In genomic region chr3:106206165-106206564, GRCh38 we compare ENCODE assay signal across 9 cellular contexts.
DNase-seq lines count a peak whose midpoint lies in the region; ATAC-seq lines count a peak whose summit lies in the region.
"Had no signal": no experiment of that assay in that cellular context is flagged by ENCODE, and none has a peak within 500 bp of the region (broad histone marks: within the 10 kb centered on the region; RNA-seq: fewer than 3 reads in every experiment).

No MANE protein-coding gene starts in this region.

- DNase-seq in DMS 273 (lab: John Stamatoyannopoulos, UW; ENCODE audit: unreplicated experiment): peak; percentile 75
- no peak for DNase-seq in T-helper 17 cell
- DNase-seq in right cardiac atrium: no peak
- no peak for DNase-seq in NCI-H1930 (lab: John Stamatoyannopoulos, UW)
- DNase-seq in COLO829 (ENCODE audit: low spot score): no peak
- DNase-seq in activated CD8-positive, alpha-beta memory T cell treated with anti-CD3 and anti-CD28 coated beads for 24 hours: no peak

- ATAC-seq in GM19397 (IDR thresholded peaks at IDR 0.05; ENCODE audit: unreplicated experiment): peak; percentile 75
- peak; percentile 54 for ATAC-seq in HG03521 (IDR thresholded peaks at IDR 0.05; ENCODE audit: unreplicated experiment)
- peak; percentile 81 for ATAC-seq in T-helper 17 cell
- peak; percentile 26 to 55 for ATAC-seq in right cardiac atrium

- intact Hi-C loops in right cardiac atrium (cut with DNase I): loop anchor here in 2 of 4 donors (10.0 kb wide), 3 partner anchors 141 to 521 kb away; no protein-coding TSS in a partner anchor

- H3K27me3 Mint-ChIP-seq in T-helper 17 cell: no peaks in the 10 kb centered on the region

- H3K27me3 ChIP-seq in right cardiac atrium (ENCODE audit: control insufficient read depth, insufficient read depth): no peaks in the 10 kb centered on the region
- H3K27me3 ChIP-seq: adrenal gland had no signal

- no peak overlapping the region for H3K4me3 ChIP-seq in right cardiac atrium (ENCODE audit: low read length)
- H3K4me3 ChIP-seq: adrenal gland had no signal

- H3K4me3 Mint-ChIP-seq in T-helper 17 cell: peak overlapping the region; percentile 86

- WGBS in right cardiac atrium: 51% methylated on average over 8 of the region's 8 CpGs

- peaks cover 21% of the 10 kb centered on the region for H3K4me1 Mint-ChIP-seq in T-helper 17 cell

- H3K36me3 Mint-ChIP-seq in T-helper 17 cell (ENCODE audit: low read depth): no peaks in the 10 kb centered on the region

- H3K9me3 ChIP-seq in T-helper 17 cell (ENCODE audit: control insufficient read depth, low read length, poor library complexity, severe bottlenecking): no peaks in the 10 kb centered on the region
- H3K9me3 ChIP-seq in right cardiac atrium (ENCODE audit: control insufficient read depth, low read length): no peaks in the 10 kb centered on the region

- no peak overlapping the region for H3K27ac ChIP-seq in right cardiac atrium (ENCODE audit: low read length)
- H3K27ac ChIP-seq: adrenal gland had no signal

- H3K4me1 ChIP-seq in right cardiac atrium (ENCODE audit: control insufficient read depth, insufficient read depth, low read length): no peaks in the 10 kb centered on the region
- H3K4me1 ChIP-seq: adrenal gland had no signal

- peak overlapping the region; percentile 81 for H3K27ac Mint-ChIP-seq in T-helper 17 cell
